In genomic region chr4:143381171-143382118, GRCh38 we compare ENCODE assay signal across 8 cellular contexts. TPM values are rescaled to one million over a fixed set of nuclear protein-coding genes. Genes with fewer than 3 reads are reported as not detected.
A peak's percentile ranks its signal among the peaks of the same experiment; 100 is the strongest.
DNase-seq lines count a peak whose midpoint lies in the region; TF ChIP-seq lines count a peak whose summit lies in the region.

No MANE protein-coding gene starts in this region.

- H3K9me3 ChIP-seq in Peyer's patch: no peaks in the 10 kb centered on the region

- no peaks in the 10 kb centered on the region for H3K9me3 Mint-ChIP-seq in HFFc6
- H3K9me3 Mint-ChIP-seq in activated T-helper 2 cell treated with anti-CD3 and anti-CD28 coated beads, Interferon-gamma antibody, Interleukin-2, Interleukin-4, amounts not matched to agents 10 μg/mL and 5 μg/mL and 100 μg/mL, durations not matched to agents 14 hours and 24 hours and 36 hours: no peaks in the 10 kb centered on the region

- H3K4me3 ChIP-seq in Peyer's patch: no peak overlapping the region

- intact Hi-C loops in posterior vena cava (cut with DNase I): no loop called here
- intact Hi-C loops in activated T-helper 2 cell treated with anti-CD3 and anti-CD28 coated beads, Interferon-gamma antibody, Interleukin-2, Interleukin-4, amounts not matched to agents 10 μg/mL and 5 μg/mL and 100 μg/mL, durations not matched to agents 14 hours and 24 hours and 36 hours (cut with micrococcal nuclease): no loop called here

- H3K4me3 Mint-ChIP-seq in HFFc6: peak overlapping the region; percentile 76
- H3K4me3 Mint-ChIP-seq in activated T-helper 2 cell treated with anti-CD3 and anti-CD28 coated beads, Interferon-gamma antibody, Interleukin-2, Interleukin-4, amounts not matched to agents 10 μg/mL and 5 μg/mL and 100 μg/mL, durations not matched to agents 14 hours and 24 hours and 36 hours (ENCODE audit: low read depth): no peak overlapping the region

- H3K27ac Mint-ChIP-seq in HFFc6: peak overlapping the region; percentile 83
- H3K27ac Mint-ChIP-seq in activated T-helper 2 cell treated with anti-CD3 and anti-CD28 coated beads, Interferon-gamma antibody, Interleukin-2, Interleukin-4, amounts not matched to agents 10 μg/mL and 5 μg/mL and 100 μg/mL, durations not matched to agents 14 hours and 24 hours and 36 hours: no peak overlapping the region

- peaks cover 52% of the 10 kb centered on the region for H3K4me1 Mint-ChIP-seq in HFFc6 (ENCODE audit: low read depth)
- no peaks in the 10 kb centered on the region for H3K4me1 Mint-ChIP-seq in activated T-helper 2 cell treated with anti-CD3 and anti-CD28 coated beads, Interferon-gamma antibody, Interleukin-2, Interleukin-4, amounts not matched to agents 10 μg/mL and 5 μg/mL and 100 μg/mL, durations not matched to agents 14 hours and 24 hours and 36 hours (ENCODE audit: low read depth)

- H3K36me3 Mint-ChIP-seq in HFFc6 (ENCODE audit: low read depth): no peaks in the 10 kb centered on the region
- no peaks in the 10 kb centered on the region for H3K36me3 Mint-ChIP-seq in activated T-helper 2 cell treated with anti-CD3 and anti-CD28 coated beads, Interferon-gamma antibody, Interleukin-2, Interleukin-4, amounts not matched to agents 10 μg/mL and 5 μg/mL and 100 μg/mL, durations not matched to agents 14 hours and 24 hours and 36 hours (ENCODE audit: low read depth)

- H3K27me3 Mint-ChIP-seq in HFFc6 (ENCODE audit: insufficient read depth): no peaks in the 10 kb centered on the region
- H3K27me3 Mint-ChIP-seq in activated T-helper 2 cell treated with anti-CD3 and anti-CD28 coated beads, Interferon-gamma antibody, Interleukin-2, Interleukin-4, amounts not matched to agents 10 μg/mL and 5 μg/mL and 100 μg/mL, durations not matched to agents 14 hours and 24 hours and 36 hours (ENCODE audit: low read depth): no peaks in the 10 kb centered on the region

- H3K27me3 ChIP-seq in Peyer's patch: no peaks in the 10 kb centered on the region

- H3K27ac ChIP-seq in Peyer's patch: peak overlapping the region; percentile 11 to 74 (median 60)

- peak; percentile 84 for DNase-seq in ELR (ENCODE audit: low read depth)
- peak; percentile 78 for DNase-seq in HFFc6
- DNase-seq in Peyer's patch: peak; percentile 34 to 83 (median 64)
- DNase-seq in globus pallidus (ENCODE audit: low spot score): peak; percentile 87
- peak; percentile 92 for DNase-seq in posterior vena cava (ENCODE audit: low spot score)
- no peak for DNase-seq in NCI-H128 (lab: John Stamatoyannopoulos, UW; ENCODE audit: unreplicated experiment)
- DNase-seq in activated T-helper 2 cell treated with anti-CD3 and anti-CD28 coated beads, Interferon-gamma antibody, Interleukin-2, Interleukin-4, amounts not matched to agents 10 μg/mL and 5 μg/mL and 100 μg/mL, durations not matched to agents 14 hours and 24 hours and 36 hours (ENCODE audit: low spot score): no peak
- no peak for DNase-seq in central memory CD4-positive, alpha-beta T cell

- TF ChIP-seq CTCF in HFFc6 (IDR thresholded peaks at IDR 0.05) (no peak), Peyer's patch (IDR thresholded peaks at IDR 0.05) (no peak)

- TF ChIP-seq POLR2A in Peyer's patch (IDR thresholded peaks at IDR 0.05): no peak

- no peaks in the 10 kb centered on the region for H3K36me3 ChIP-seq in Peyer's patch

- H3K4me1 ChIP-seq in Peyer's patch: peaks cover 0 to 36% (median 14%) of the 10 kb centered on the region in 4 donors

RNA-seq across cellular contexts. Expression of gene GAB1, which starts 44.8 kb away (rescaled TPM):
- 1 to 10 TPM; 6.6 to 8.9 (median 6.9) TPM for total RNA-seq in HFFc6 (2021; fragmentation: NEBNext Ultra II Directional; extraction: Animal tissue kit (Norgen Biotek cat#: 25700))
- total RNA-seq in Peyer's patch: 10 to 100 TPM; 31.9 to 76.7 (median 40.5) TPM
- 10 to 100 TPM; 36.0 to 36.6 TPM for total RNA-seq in posterior vena cava
- total RNA-seq in activated T-helper 2 cell treated with anti-CD3 and anti-CD28 coated beads, Interferon-gamma antibody, Interleukin-2, Interleukin-4, amounts not matched to agents 10 μg/mL and 5 μg/mL and 100 μg/mL, durations not matched to agents 14 hours and 24 hours and 36 hours: 0.78 and 0.96 TPM in 2 replicates

Comparison
In these comparisons a context has a peak if more than half of its experiments do, and no peak if none do; other contexts are left out.
1. DNase-seq: peak in ELR (single experiment), HFFc6 (single experiment), Peyer's patch (3 of 3), globus pallidus (single experiment) and posterior vena cava (single experiment); none in NCI-H128 (single experiment), activated T-helper 2 cell treated with anti-CD3 and anti-CD28 coated beads, Interferon-gamma antibody, Interleukin-2, Interleukin-4, amounts not matched to agents 10 μg/mL and 5 μg/mL and 100 μg/mL, durations not matched to agents 14 hours and 24 hours and 36 hours (single experiment) and central memory CD4-positive, alpha-beta T cell (single experiment).